12 cellular contexts compared by ENCODE assay signal in the genomic region with DNA sequence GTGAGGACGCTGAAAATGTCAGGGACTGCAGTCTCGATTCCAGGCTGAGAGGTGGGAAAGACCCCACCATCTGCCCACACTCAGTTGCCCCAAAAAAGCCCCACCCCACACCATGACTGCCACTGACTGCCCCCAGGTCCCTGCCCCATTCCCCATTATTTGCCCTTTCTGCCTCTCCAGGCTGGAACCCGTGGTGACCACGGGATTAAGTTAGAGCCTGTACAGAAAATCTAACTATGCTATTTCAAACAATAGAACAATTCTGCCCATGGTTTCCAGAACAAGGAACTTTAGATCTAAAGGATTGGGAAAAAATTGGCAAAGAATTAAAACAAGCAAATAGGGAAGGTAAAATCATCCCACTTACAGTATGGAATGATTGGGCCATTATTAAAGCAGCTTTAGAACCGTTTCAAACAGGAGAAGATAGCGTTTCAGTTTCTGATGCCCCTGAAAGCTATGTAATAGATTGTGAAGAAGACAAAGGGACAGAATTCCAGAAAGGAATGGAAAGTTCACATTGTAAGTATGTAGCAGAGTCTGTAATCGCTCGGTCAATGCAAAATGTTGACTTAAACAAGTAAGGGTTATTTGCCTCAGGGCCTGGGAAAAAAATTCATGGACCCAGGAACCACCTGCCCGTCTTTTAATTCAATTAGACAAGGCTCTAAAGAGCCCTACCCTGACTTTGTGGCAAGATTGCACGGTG. TPM values are rescaled to one million over a fixed set of nuclear protein-coding genes. Genes with fewer than 3 reads are reported as not detected.
DNase-seq lines count a peak whose midpoint lies in the region; ATAC-seq and TF ChIP-seq lines count a peak whose summit lies in the region.
"Had no signal": no experiment of that assay in that cellular context is flagged by ENCODE, and none has a peak within 500 bp of the region (broad histone marks: within the 10 kb centered on the region; RNA-seq: fewer than 3 reads in every experiment).

No MANE protein-coding gene starts in this region.

- ATAC-seq in GM18498 (IDR thresholded peaks at IDR 0.05; ENCODE audit: unreplicated experiment) (no peak), GM21381 (IDR thresholded peaks at IDR 0.05; ENCODE audit: unreplicated experiment) (no peak)

- H3K4me1 ChIP-seq in ES-I3 (ENCODE audit: insufficient read depth, low read length) (peaks cover 5% of the 10 kb centered on the region; the same call in 1 of the 2 replicates), spleen (peaks cover 0 to 13% (median 10%) of the 10 kb centered on the region in 6 donors)

- H3K9me3 ChIP-seq in ES-I3 (ENCODE audit: control insufficient read depth, insufficient read depth, low read length) (no peaks in the 10 kb centered on the region), iPS-18c (ENCODE audit: control insufficient read depth, insufficient read depth, low read length) (no peaks in the 10 kb centered on the region), spleen (no peaks in the 10 kb centered on the region)
- H3K9me3 ChIP-seq: ovary had no signal

- peak overlapping the region; percentile 55 for H3K9ac ChIP-seq in ES-I3 (ENCODE audit: low read depth, low read length)

- DNase-seq in NCI-H69 (lab: John Stamatoyannopoulos, UW) = peak; percentile 62
- DNase-seq in retina = peak; percentile 9
- no peak for DNase-seq in spleen
- DNase-seq: left ventricle myocardium superior had no signal

- no peaks in the 10 kb centered on the region for H3K27me3 ChIP-seq in spleen (replicated peaks in 1 of 7)
- H3K27me3 ChIP-seq: MG63, ovary had no signal

- WGBS in spleen, 5 donors = 78 to 87% (median 83%) methylated on average over 10 of the region's 10 CpGs

- TF ChIP-seq CTCF in spleen (IDR thresholded peaks at IDR 0.05 in 8 of 11, conservative IDR thresholded peaks at IDR 0.05 in 3 of 11) = no peak

- H3K36me3 ChIP-seq in ES-I3 (ENCODE audit: insufficient read depth, low read length) (no peaks in the 10 kb centered on the region; the same call in 1 of the 2 replicates), spleen (peaks cover 6 to 67% (median 18%) of the 10 kb centered on the region in 6 donors)
- H3K36me3 ChIP-seq: ovary had no signal

- intact Hi-C loops in spleen (cut with DNase I; ENCODE audit: low total_unique reads) = no loop called here

- no peak overlapping the region for H3K27ac ChIP-seq in spleen
- H3K27ac ChIP-seq: ovary had no signal

- TF ChIP-seq POLR2A in spleen (IDR thresholded peaks at IDR 0.05) = no peak

- H3K4me3 ChIP-seq in iPS-18c (ENCODE audit: insufficient read depth, low read depth, low read length) (peak overlapping the region; percentile 20; the same call in 1 of the 2 replicates), spleen (no peak overlapping the region)
- H3K4me3 ChIP-seq: GM12878, ovary had no signal

RNA-seq across cellular contexts. Expression of a gene that starts 14.4 kb away (rescaled TPM):
- 10 to 100 TPM; 34.8 to 79.3 (median 57.0) TPM for total RNA-seq in spleen
- polyA plus RNA-seq in spleen = 10 to 100 TPM; 14.0 to 47.0 (median 43.9) TPM

RNA-seq across cellular contexts. Expression of a gene that starts 38.0 kb away (rescaled TPM):
- 1 to 10 TPM in 1 of 7 donors, under 1 TPM in 1, not detected in 5; 0.40 to 1.0 TPM for total RNA-seq in spleen
- 1 to 10 TPM in 1 of 3 donors, under 1 TPM in 2; 0.41 to 1.2 (median 0.42) TPM for polyA plus RNA-seq in spleen
- total RNA-seq: frontal cortex, left ventricle myocardium superior had no signal
- polyA plus RNA-seq: ovary had no signal

RNA-seq across cellular contexts. Expression of a gene that starts 43.0 kb away (rescaled TPM):
- total RNA-seq in spleen = 1 to 10 TPM; 3.3 to 9.0 (median 6.4) TPM
- polyA plus RNA-seq in spleen = 1 to 10 TPM; 2.1 to 7.1 (median 6.3) TPM

RNA-seq across cellular contexts. Expression of a gene that starts 43.1 kb away (rescaled TPM):
- total RNA-seq in spleen = 10 to 100 TPM; 27.5 to 98.6 (median 48.4) TPM
- 10 to 100 TPM; 31.6 to 62.6 (median 49.5) TPM for polyA plus RNA-seq in spleen

RNA-seq across cellular contexts. Expression of a gene that starts 54.1 kb away (rescaled TPM):
- 1 to 10 TPM; 3.3 to 9.6 (median 5.6) TPM for total RNA-seq in spleen
- 10 to 100 TPM in 1 of 3 donors, 1 to 10 TPM in 2; 3.9 to 11.3 (median 6.8) TPM for polyA plus RNA-seq in spleen
